11 cellular contexts compared by ENCODE assay signal in genomic region chr11:122097419-122098001, GRCh38. TPM values are rescaled to one million over a fixed set of nuclear protein-coding genes. Genes with fewer than 3 reads are reported as not detected.
DNase-seq lines count a peak whose midpoint lies in the region; FAIRE-seq and TF ChIP-seq lines count a peak whose summit lies in the region.
"Had no signal": no experiment of that assay in that cellular context is flagged by ENCODE, and none has a peak within 500 bp of the region (broad histone marks: within the 10 kb centered on the region; RNA-seq: fewer than 3 reads in every experiment).

No MANE protein-coding gene starts in this region.

- H3K4me3 ChIP-seq in WI38 (ENCODE audit: low read depth, low read length) (peak overlapping the region; percentile 86), iPS-20b (ENCODE audit: low read length) (peak overlapping the region; percentile 24), smooth muscle cell (peak overlapping the region; percentile 78), MM.1S (ENCODE audit: low read length) (no peak overlapping the region)
- H3K4me3 ChIP-seq: SK-N-MC had no signal

- H2AFZ ChIP-seq in smooth muscle cell (ENCODE audit: low read depth) (no peak overlapping the region), MM.1S (ENCODE audit: low read length) (no peak overlapping the region)

- H3K9ac ChIP-seq in iPS-20b (ENCODE audit: low read depth, low read length) (peak overlapping the region; percentile 21; the same call in 1 of the 2 replicates), smooth muscle cell (ENCODE audit: low read depth) (peak overlapping the region; percentile 91), MM.1S (ENCODE audit: low read length) (no peak overlapping the region)

- H3K27ac ChIP-seq in iPS-20b (ENCODE audit: low read length): no peak overlapping the region
- peak overlapping the region; percentile 94 for H3K27ac ChIP-seq in smooth muscle cell (ENCODE audit: low read depth)
- H3K27ac ChIP-seq in MM.1S (ENCODE audit: low read length): no peak overlapping the region
- H3K27ac ChIP-seq: SK-N-MC had no signal

- DNase-seq in HTR-8/SVneo (ENCODE audit: insufficient read length, low spot score): no peak
- DNase-seq in smooth muscle cell (lab: John Stamatoyannopoulos, UW; ENCODE audit: unreplicated experiment): no peak
- DNase-seq in HEK293T (ENCODE audit: extremely low spot score): no peak
- DNase-seq in MM.1S: no peak
- DNase-seq in ecto neural progenitor cell (ENCODE audit: low spot score): no peak
- DNase-seq in T1000 (lab: John Stamatoyannopoulos, UW): no peak
- DNase-seq: activated gamma-delta T cell treated with Interleukin-2 at 50 U/mL for 16 hours; stimulated activated CD4-positive, alpha-beta T cell treated with anti-CD3 and anti-CD28 coated beads, Interleukin-2, amount 100 ng/mL, for 48 hours had no signal

- H3K36me3 ChIP-seq in iPS-20b (ENCODE audit: insufficient read depth, low read depth, low read length) (no peaks in the 10 kb centered on the region), smooth muscle cell (ENCODE audit: low read depth) (no peaks in the 10 kb centered on the region), MM.1S (replicated peaks; ENCODE audit: insufficient read depth, low read length) (no peaks in the 10 kb centered on the region)

- H3K4me1 ChIP-seq in iPS-20b (ENCODE audit: insufficient read depth, low read length): peaks cover 22% of the 10 kb centered on the region; the same call in 1 of the 2 replicates
- H3K4me1 ChIP-seq in smooth muscle cell (ENCODE audit: low read depth): peaks cover 26% of the 10 kb centered on the region
- no peaks in the 10 kb centered on the region for H3K4me1 ChIP-seq in MM.1S (ENCODE audit: low read length)

- FAIRE-seq in HTR-8/SVneo (lab: Jason Lieb, UNC): peak; percentile 94

- CTCF ChIA-PET in HEK293T (lab: Yijun Ruan, JAX): interaction anchor here (0.7 kb wide), 2 partner anchors 11 to 229 kb away, joined by 3 to 5 read pairs; no protein-coding TSS in a partner anchor

- peak overlapping the region; percentile 87 for H3K4me2 ChIP-seq in smooth muscle cell
- H3K4me2 ChIP-seq in MM.1S (ENCODE audit: low read depth, low read length): no peak overlapping the region

- H3K79me2 ChIP-seq in smooth muscle cell (ENCODE audit: low read depth) (peaks cover 90% of the 10 kb centered on the region), MM.1S (ENCODE audit: low read length) (no peaks in the 10 kb centered on the region)

- H3F3A ChIP-seq in smooth muscle cell (ENCODE audit: low read depth): peaks cover 23% of the 10 kb centered on the region
- H3F3A ChIP-seq in MM.1S (ENCODE audit: insufficient read depth, low read length): no peaks in the 10 kb centered on the region

- H4K20me1 ChIP-seq in smooth muscle cell (ENCODE audit: low read depth): peaks cover 31% of the 10 kb centered on the region
- no peaks in the 10 kb centered on the region for H4K20me1 ChIP-seq in MM.1S (ENCODE audit: insufficient read depth, low read length)

- H3K27me3 ChIP-seq in iPS-20b (ENCODE audit: insufficient read depth, low read length) (peaks cover 36% of the 10 kb centered on the region), smooth muscle cell (ENCODE audit: low read depth) (no peaks in the 10 kb centered on the region), MM.1S (replicated peaks; ENCODE audit: insufficient read depth, low read length) (no peaks in the 10 kb centered on the region)

- TF ChIP-seq CTCF in WI38 (IDR thresholded peaks at IDR 0.05; ENCODE audit: low read depth, low read length) (no peak), smooth muscle cell (IDR thresholded peaks at IDR 0.05; ENCODE audit: borderline replicate concordance, insufficient read depth, poor library complexity, severe bottlenecking) (no peak), MM.1S (IDR thresholded peaks at IDR 0.05; ENCODE audit: low read length) (no peak)

- WGBS in smooth muscle cell (ENCODE audit: low lambda C conversion rate): 6% methylated on average over 11 of the region's 11 CpGs

- H3K9me2 ChIP-seq in MM.1S (replicated peaks; ENCODE audit: insufficient read depth, low read length): no peaks in the 10 kb centered on the region

- H3K9me3 ChIP-seq in iPS-20b (ENCODE audit: insufficient read depth, low read depth, low read length) (no peaks in the 10 kb centered on the region), smooth muscle cell (replicated peaks; ENCODE audit: low read depth) (no peaks in the 10 kb centered on the region), MM.1S (replicated peaks; ENCODE audit: insufficient read depth, low read length) (no peaks in the 10 kb centered on the region)

- POLR2A ChIA-PET in HEK293T (lab: Yijun Ruan, JAX): no interaction called here

TF ChIP-seq in HEK293T, 16 proteins besides CTCF, POLR2A, EP300 and RAD21:
- TF ChIP-seq SP1 (IDR thresholded peaks at IDR 0.05): no peak
- TF ChIP-seq FOXK2 (IDR thresholded peaks at IDR 0.05): no peak
- no peak for TF ChIP-seq FOXA1 (IDR thresholded peaks at IDR 0.05)
- TF ChIP-seq CTBP1 (IDR thresholded peaks at IDR 0.05; ENCODE audit: borderline replicate concordance): no peak
- TF ChIP-seq ZNF384 (IDR thresholded peaks at IDR 0.05): no peak
- no peak for TF ChIP-seq BHLHE40 (IDR thresholded peaks at IDR 0.05; ENCODE audit: borderline replicate concordance)
- no peak for TF ChIP-seq SUZ12 (IDR thresholded peaks at IDR 0.05)
- TF ChIP-seq LEF1 (IDR thresholded peaks at IDR 0.05; ENCODE audit: borderline replicate concordance): no peak
- TF ChIP-seq ELF4 (IDR thresholded peaks at IDR 0.05): no peak
- TF ChIP-seq NFRKB (IDR thresholded peaks at IDR 0.05): no peak
- no peak for TF ChIP-seq L3MBTL2 (conservative IDR thresholded peaks at IDR 0.05)
- no peak for TF ChIP-seq TARDBP (IDR thresholded peaks at IDR 0.05)
- no peak for TF ChIP-seq PKNOX1 (IDR thresholded peaks at IDR 0.05)
- no peak for TF ChIP-seq FOXM1 (IDR thresholded peaks at IDR 0.05; ENCODE audit: borderline replicate concordance)
- TF ChIP-seq HDGF (IDR thresholded peaks at IDR 0.05; ENCODE audit: borderline replicate concordance): no peak
- TF ChIP-seq ARNT (IDR thresholded peaks at IDR 0.05): no peak
TF ChIP-seq in HEK293T: peak in this region for 0.

RNA-seq across cellular contexts. Expression of gene BLID, which starts 18.5 kb away (rescaled TPM):
- total RNA-seq in smooth muscle cell: 2.3 and 4.7 TPM in 2 replicates
- 0.18 TPM in 1 of 2 replicates, not detected in the other for polyA plus RNA-seq in smooth muscle cell
